Comparison of ENCODE assay signal across 11 cellular contexts in genomic region chr15:41258706-41259471, GRCh38. TPM values are rescaled to one million over a fixed set of nuclear protein-coding genes. Genes with fewer than 3 reads are reported as not detected.
DNase-seq lines count a peak whose midpoint lies in the region; ATAC-seq and TF ChIP-seq lines count a peak whose summit lies in the region.
"Had no signal": no experiment of that assay in that cellular context is flagged by ENCODE, and none has a peak within 500 bp of the region (broad histone marks: within the 10 kb centered on the region; RNA-seq: fewer than 3 reads in every experiment).

No MANE protein-coding gene starts in this region.

- DNase-seq in activated naive CD8-positive, alpha-beta T cell treated with anti-CD3 and anti-CD28 coated beads, Interleukin-2, amount 10 ng/mL, durations not matched to agents 7 days and 5 days: no peak
- no peak for DNase-seq in activated naive CD8-positive, alpha-beta T cell treated with anti-CD3 and anti-CD28 coated beads, Interleukin-2, amount 50 U/mL, for 24 hours
- peak in 5 of 7 donors; percentile 22 to 61 (median 50) for DNase-seq in adrenal gland
- DNase-seq in left colon: peak; percentile 37 to 49
- DNase-seq in NCI-H146 treated with DMSO at 0.1 percent for 48 hours (lab: John Stamatoyannopoulos, UW; ENCODE audit: unreplicated experiment): no peak
- no peak for DNase-seq in effector CD8-positive, alpha-beta T cell (lab: John Stamatoyannopoulos, UW)
- DNase-seq: activated CD4-positive, alpha-beta T cell treated with anti-CD3 and anti-CD28 coated beads for 36 hours; NCI-H1436 treated with DMSO at 0.1 percent for 48 hours had no signal

- H3K9me3 ChIP-seq in adrenal gland (replicated peaks in 1 of 3): peaks cover 0 to 5% (median 0%) of the 10 kb centered on the region in 3 donors

- TF ChIP-seq POLR2A in adrenal gland (IDR thresholded peaks at IDR 0.05): peak in 1 of 2 donors; percentile 68

- TF ChIP-seq CTCF in adrenal gland (IDR thresholded peaks at IDR 0.05): no peak

- no peak overlapping the region for H3K4me3 Mint-ChIP-seq in activated naive CD8-positive, alpha-beta T cell treated with anti-CD3 and anti-CD28 coated beads, Interleukin-2, amount 10 ng/mL, durations not matched to agents 7 days and 5 days
- no peak overlapping the region for H3K4me3 Mint-ChIP-seq in activated naive CD8-positive, alpha-beta T cell treated with anti-CD3 and anti-CD28 coated beads, Interleukin-2, amount 50 U/mL, for 24 hours
- H3K4me3 Mint-ChIP-seq: activated CD4-positive, alpha-beta T cell treated with anti-CD3 and anti-CD28 coated beads for 36 hours had no signal

- no peak overlapping the region for H3K4me3 ChIP-seq in adrenal gland
- H3K4me3 ChIP-seq: skin epidermis had no signal

- peaks cover 2% of the 10 kb centered on the region for H3K4me1 Mint-ChIP-seq in activated naive CD8-positive, alpha-beta T cell treated with anti-CD3 and anti-CD28 coated beads, Interleukin-2, amount 10 ng/mL, durations not matched to agents 7 days and 5 days
- H3K4me1 Mint-ChIP-seq in activated naive CD8-positive, alpha-beta T cell treated with anti-CD3 and anti-CD28 coated beads, Interleukin-2, amount 50 U/mL, for 24 hours: peaks cover 5% of the 10 kb centered on the region
- H3K4me1 Mint-ChIP-seq: activated CD4-positive, alpha-beta T cell treated with anti-CD3 and anti-CD28 coated beads for 36 hours had no signal

- H3K27ac ChIP-seq in adrenal gland: peak overlapping the region in 4 of 5 donors; percentile 44 to 73 (median 56)

- H3K27me3 ChIP-seq in adrenal gland: no peaks in the 10 kb centered on the region

- H3K9me3 Mint-ChIP-seq in activated naive CD8-positive, alpha-beta T cell treated with anti-CD3 and anti-CD28 coated beads, Interleukin-2, amount 10 ng/mL, durations not matched to agents 7 days and 5 days: no peaks in the 10 kb centered on the region
- H3K9me3 Mint-ChIP-seq in activated naive CD8-positive, alpha-beta T cell treated with anti-CD3 and anti-CD28 coated beads, Interleukin-2, amount 50 U/mL, for 24 hours: no peaks in the 10 kb centered on the region

- peaks cover 0 to 14% of the 10 kb centered on the region in 2 donors for H3K36me3 ChIP-seq in adrenal gland (replicated peaks in 1 of 2)

- peak; percentile 45 for ATAC-seq in activated naive CD8-positive, alpha-beta T cell treated with anti-CD3 and anti-CD28 coated beads, Interleukin-2, amount 10 ng/mL, durations not matched to agents 7 days and 5 days (ENCODE audit: low read depth)
- no peak for ATAC-seq in activated naive CD8-positive, alpha-beta T cell treated with anti-CD3 and anti-CD28 coated beads, Interleukin-2, amount 50 U/mL, for 24 hours
- ATAC-seq in left colon (peak; percentile 88), GM19397 (IDR thresholded peaks at IDR 0.05; ENCODE audit: unreplicated experiment) (no peak), GM19467 (IDR thresholded peaks at IDR 0.05; ENCODE audit: unreplicated experiment) (no peak)
- ATAC-seq: activated CD4-positive, alpha-beta T cell treated with anti-CD3 and anti-CD28 coated beads for 36 hours had no signal

- H3K36me3 Mint-ChIP-seq in activated naive CD8-positive, alpha-beta T cell treated with anti-CD3 and anti-CD28 coated beads, Interleukin-2, amount 10 ng/mL, durations not matched to agents 7 days and 5 days: peaks cover 13% of the 10 kb centered on the region
- H3K36me3 Mint-ChIP-seq in activated naive CD8-positive, alpha-beta T cell treated with anti-CD3 and anti-CD28 coated beads, Interleukin-2, amount 50 U/mL, for 24 hours (ENCODE audit: low read depth): peaks cover 9% of the 10 kb centered on the region

- 35 to 52% (median 48%) methylated on average over 3 of the region's 3 CpGs for WGBS in adrenal gland, 4 donors

- intact Hi-C loops in adrenal gland (cut with DNase I): no loop called here
- intact Hi-C loops in left colon (cut with DNase I, micrococcal nuclease): no loop called here

- H3K27ac Mint-ChIP-seq in activated naive CD8-positive, alpha-beta T cell treated with anti-CD3 and anti-CD28 coated beads, Interleukin-2, amount 10 ng/mL, durations not matched to agents 7 days and 5 days: no peak overlapping the region
- no peak overlapping the region for H3K27ac Mint-ChIP-seq in activated naive CD8-positive, alpha-beta T cell treated with anti-CD3 and anti-CD28 coated beads, Interleukin-2, amount 50 U/mL, for 24 hours
- H3K27ac Mint-ChIP-seq: activated CD4-positive, alpha-beta T cell treated with anti-CD3 and anti-CD28 coated beads for 36 hours had no signal

- POLR2A ChIA-PET in activated naive CD8-positive, alpha-beta T cell treated with anti-CD3 and anti-CD28 coated beads, Interleukin-2, amount 10 ng/mL, durations not matched to agents 7 days and 5 days (lab: Charles Lee): interaction anchor here (0.5 kb wide), 1 partner anchor 220 kb away, joined by 3 read pairs; no protein-coding TSS in a partner anchor

- peaks cover 20 to 21% of the 10 kb centered on the region in 2 donors for H3K4me1 ChIP-seq in adrenal gland (replicated peaks in 1 of 2)

- H3K27me3 Mint-ChIP-seq in activated naive CD8-positive, alpha-beta T cell treated with anti-CD3 and anti-CD28 coated beads, Interleukin-2, amount 10 ng/mL, durations not matched to agents 7 days and 5 days: no peaks in the 10 kb centered on the region
- H3K27me3 Mint-ChIP-seq in activated naive CD8-positive, alpha-beta T cell treated with anti-CD3 and anti-CD28 coated beads, Interleukin-2, amount 50 U/mL, for 24 hours: no peaks in the 10 kb centered on the region
- H3K27me3 Mint-ChIP-seq: activated CD4-positive, alpha-beta T cell treated with anti-CD3 and anti-CD28 coated beads for 36 hours had no signal

RNA-seq across cellular contexts. Expression of gene CHP1, which starts 27.8 kb away (rescaled TPM):
- total RNA-seq in activated naive CD8-positive, alpha-beta T cell treated with anti-CD3 and anti-CD28 coated beads, Interleukin-2, amount 10 ng/mL, durations not matched to agents 7 days and 5 days: 10 to 100 TPM; 40.6 to 41.3 TPM
- total RNA-seq in adrenal gland: 100 to 1,000 TPM; 162 to 387 (median 187) TPM
- 100 to 1,000 TPM in 1 of 3 donors, 10 to 100 TPM in 2; 39.7 to 162 (median 40.5) TPM for polyA plus RNA-seq in adrenal gland
- total RNA-seq in left colon: 100 to 1,000 TPM; 407 to 410 TPM

RNA-seq across cellular contexts. Expression of gene EXD1, which starts 28.3 kb away (rescaled TPM):
- not detected for total RNA-seq in activated naive CD8-positive, alpha-beta T cell treated with anti-CD3 and anti-CD28 coated beads, Interleukin-2, amount 10 ng/mL, durations not matched to agents 7 days and 5 days
- not detected for total RNA-seq in adrenal gland
- not detected for polyA plus RNA-seq in adrenal gland
- not detected for total RNA-seq in left colon
- total RNA-seq: activated CD4-positive, alpha-beta T cell treated with anti-CD3 and anti-CD28 coated beads for 36 hours had no signal

Comparison
In these comparisons a context has a peak if more than half of its experiments do, and no peak if none do; other contexts are left out.
1. ATAC-seq: peak in activated naive CD8-positive, alpha-beta T cell treated with anti-CD3 and anti-CD28 coated beads, Interleukin-2, amount 10 ng/mL, durations not matched to agents 7 days and 5 days (single experiment) and left colon (single experiment); none in activated naive CD8-positive, alpha-beta T cell treated with anti-CD3 and anti-CD28 coated beads, Interleukin-2, amount 50 U/mL, for 24 hours (single experiment), GM19397 (single experiment) and GM19467 (single experiment).
2. DNase-seq: peak in adrenal gland (5 of 7) and left colon (2 of 2); none in activated naive CD8-positive, alpha-beta T cell treated with anti-CD3 and anti-CD28 coated beads, Interleukin-2, amount 10 ng/mL, durations not matched to agents 7 days and 5 days (single experiment), activated naive CD8-positive, alpha-beta T cell treated with anti-CD3 and anti-CD28 coated beads, Interleukin-2, amount 50 U/mL, for 24 hours (single experiment), NCI-H146 treated with DMSO at 0.1 percent for 48 hours (single experiment) and effector CD8-positive, alpha-beta T cell (single experiment).